ENCODE assay signal across 18 cellular contexts in the genomic region with DNA sequence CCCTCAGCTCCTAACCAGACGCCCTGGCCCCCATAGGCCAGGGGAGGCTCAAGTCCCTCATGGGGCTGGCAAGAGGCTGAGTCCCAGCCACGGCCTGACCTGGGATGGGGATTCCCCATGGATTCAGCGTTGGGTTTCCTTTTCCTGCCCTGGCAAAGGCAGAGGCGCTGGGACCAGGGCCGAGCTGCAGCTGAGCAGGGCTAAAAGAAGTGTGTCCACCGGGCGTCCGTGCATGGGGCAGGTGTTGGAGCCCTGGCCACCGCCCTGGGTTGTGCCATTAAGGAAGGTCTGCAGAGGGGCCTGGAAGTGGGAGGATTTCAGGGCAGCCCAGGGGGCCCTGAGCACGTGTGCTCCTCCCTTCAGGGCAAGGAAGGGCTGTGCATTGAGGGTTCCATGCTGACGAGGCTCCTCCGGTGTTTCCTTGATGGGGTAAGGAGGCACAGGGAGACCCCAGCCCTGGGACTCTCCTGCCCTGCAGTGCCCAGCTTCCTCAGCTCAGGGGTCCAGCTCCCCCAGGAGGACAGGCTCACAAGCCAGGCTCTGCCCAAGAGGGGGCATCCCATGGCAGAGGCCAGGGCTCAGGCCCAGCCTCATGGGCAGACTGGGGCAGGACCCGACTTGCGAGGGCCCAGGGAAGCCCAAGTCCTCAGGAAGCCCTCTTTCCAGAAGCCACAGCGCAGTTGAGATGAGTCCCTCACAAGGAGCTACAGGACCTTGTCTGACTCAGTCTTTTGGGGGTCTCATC. TPM values are rescaled to one million over a fixed set of nuclear protein-coding genes. Genes with fewer than 3 reads are reported as not detected.
A peak's percentile ranks its signal among the peaks of the same experiment; 100 is the strongest.
DNase-seq lines count a peak whose midpoint lies in the region; ATAC-seq and TF ChIP-seq lines count a peak whose summit lies in the region.
"Had no signal": no experiment of that assay in that cellular context is flagged by ENCODE, and none has a peak within 500 bp of the region (broad histone marks: within the 10 kb centered on the region; RNA-seq: fewer than 3 reads in every experiment).

No MANE protein-coding gene starts in this region.

- ATAC-seq in GM18519 (IDR thresholded peaks at IDR 0.05; ENCODE audit: low FRiP score, unreplicated experiment): no peak

- no peak overlapping the region for H2AFZ ChIP-seq in osteoblast (ENCODE audit: low read length)
- H2AFZ ChIP-seq: GM23248 had no signal

- DNase-seq in GM20000 (ENCODE audit: low spot score) (peak; percentile 2), dermis microvascular lymphatic vessel endothelial cell (ENCODE audit: low read depth in 2 of 2) (peak; percentile 25 to 29), islet precursor cell (peak; percentile 44), osteoblast (ENCODE audit: insufficient read length, low spot score, missing footprints) (peak; percentile 27), HPDE6-E6E7 (ENCODE audit: extremely low spot score) (no peak), WERI-Rb-1 (no peak)
- DNase-seq: CD4-positive, alpha-beta T cell; DMS153; DMS79; GDM1; GM23248; H9; KG1 had no signal

- H3K4me3 ChIP-seq in osteoblast (ENCODE audit: insufficient read depth, low read length) (no peak overlapping the region), WERI-Rb-1 (ENCODE audit: low read depth, low read length) (no peak overlapping the region)
- H3K4me3 ChIP-seq: GM23248 had no signal

- TF ChIP-seq CTCF in GM20000 (IDR thresholded peaks at IDR 0.05; ENCODE audit: extremely low read depth, missing control alignments) (no peak), osteoblast (IDR thresholded peaks at IDR 0.05; ENCODE audit: extremely low read depth, low read depth, low read length) (no peak), WERI-Rb-1 (IDR thresholded peaks at IDR 0.05; ENCODE audit: low read depth, low read length) (no peak)

- H3K9me3 ChIP-seq in osteoblast (ENCODE audit: low read depth, low read length) (no peaks in the 10 kb centered on the region), WERI-Rb-1 (ENCODE audit: severe bottlenecking) (no peaks in the 10 kb centered on the region)

- no peaks in the 10 kb centered on the region for H3K36me3 ChIP-seq in osteoblast (ENCODE audit: insufficient read depth, low read length)
- no peaks in the 10 kb centered on the region for H3K36me3 ChIP-seq in WERI-Rb-1

- H3K4me2 ChIP-seq in osteoblast (ENCODE audit: insufficient read depth, low read length): no peak overlapping the region

- no peaks in the 10 kb centered on the region for H3K79me2 ChIP-seq in osteoblast (ENCODE audit: insufficient read depth, low read length)

- H3K27ac ChIP-seq in osteoblast (ENCODE audit: low read depth, low read length) (no peak overlapping the region), WERI-Rb-1 (no peak overlapping the region)
- H3K27ac ChIP-seq: C4-2B, GM23248 had no signal

- no peaks in the 10 kb centered on the region for H4K20me1 ChIP-seq in osteoblast (ENCODE audit: insufficient read depth, low read length)

- no peaks in the 10 kb centered on the region for H3K4me1 ChIP-seq in osteoblast (ENCODE audit: insufficient read depth, low read length)

- H3K27me3 ChIP-seq in osteoblast (ENCODE audit: insufficient read depth, low read length) (peaks cover 18% of the 10 kb centered on the region), WERI-Rb-1 (ENCODE audit: insufficient read depth, low read depth, severe bottlenecking) (no peaks in the 10 kb centered on the region)

RNA-seq across cellular contexts. Expression of a gene that starts 10.1 kb away (rescaled TPM):
- total RNA-seq in dermis microvascular lymphatic vessel endothelial cell (not detected in 2 replicates), osteoblast (under 0.01 TPM in 1 of 2 replicates, not detected in the other)
- total RNA-seq: A172; CD4-positive, alpha-beta T cell; Daoy; GM23248; HT-29 had no signal

RNA-seq across cellular contexts. Expression of a gene that starts 42.7 kb away (rescaled TPM):
- 25.4 and 37.0 TPM in 2 replicates for total RNA-seq in dermis microvascular lymphatic vessel endothelial cell
- 39.8 and 40.7 TPM in 2 replicates for total RNA-seq in osteoblast

RNA-seq across cellular contexts. Expression of a gene that starts 58.1 kb away (rescaled TPM):
- total RNA-seq in dermis microvascular lymphatic vessel endothelial cell (41.5 and 58.3 TPM in 2 replicates), osteoblast (43.0 and 56.1 TPM in 2 replicates)

Comparison
In these comparisons a context has a peak if more than half of its experiments do, and no peak if none do; other contexts are left out.
1. DNase-seq: peak in GM20000 (single experiment), dermis microvascular lymphatic vessel endothelial cell (2 of 2), islet precursor cell (single experiment) and osteoblast (single experiment); none in HPDE6-E6E7 (single experiment) and WERI-Rb-1 (single experiment).